ENCODE assay signal across 23 cellular contexts in the genomic region with DNA sequence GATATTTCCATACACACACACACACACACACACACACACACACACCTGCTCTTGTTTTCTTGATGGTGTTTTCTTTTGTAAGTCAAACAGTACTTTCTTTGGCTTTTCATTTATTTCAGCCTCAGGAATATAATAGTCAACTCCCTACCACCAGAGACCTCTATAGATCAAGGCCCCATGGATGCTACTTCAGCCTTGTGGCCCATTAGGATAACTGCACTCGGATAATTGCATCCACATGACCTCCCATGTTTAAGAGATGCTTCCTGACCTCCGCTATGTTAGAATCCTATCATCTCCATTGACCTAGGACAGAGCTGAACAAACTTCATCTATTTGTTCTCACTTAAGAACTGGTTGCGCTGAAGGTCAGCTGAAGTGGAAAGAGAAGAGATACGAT.
"Had no signal": no experiment of that assay in that cellular context is flagged by ENCODE, and none has a peak within 500 bp of the region (broad histone marks: within the 10 kb centered on the region; RNA-seq: fewer than 3 reads in every experiment).

No MANE protein-coding gene starts in this region.

- H3K4me1 ChIP-seq: ascending aorta, breast epithelium, esophagus squamous epithelium, heart right ventricle, testis had no signal

- DNase-seq: activated CD4-positive, alpha-beta memory T cell treated with anti-CD3 and anti-CD28 coated beads, Interleukin-2, amount 10 ng/mL, durations not matched to agents 7 days and 5 days; activated CD4-positive, alpha-beta T cell treated with anti-CD3 and anti-CD28 coated beads for 48 hours; activated CD4-positive, CD25-positive, alpha-beta regulatory T cell; activated CD8-positive, alpha-beta memory T cell treated with anti-CD3 and anti-CD28 coated beads, Interleukin-2, amount 10 ng/mL, durations not matched to agents 7 days and 5 days; activated naive CD4-positive, alpha-beta T cell treated with anti-CD3 and anti-CD28 coated beads, Interleukin-2, amount 10 ng/mL, durations not matched to agents 7 days and 5 days; cerebellar nuclear complex; cortex of kidney; effector CD8-positive, alpha-beta T cell; esophagus squamous epithelium; heart right ventricle; midbrain; nucleus accumbens; sigmoid colon; stimulated activated CD4-positive, alpha-beta T cell treated with anti-CD3 and anti-CD28 coated beads, Interleukin-4, amount 100 ng/mL, for 24 hours; T-helper 1 cell; T-helper 9 cell; testis had no signal

- H3K36me3 ChIP-seq: ascending aorta, breast epithelium, esophagus squamous epithelium, heart right ventricle, sigmoid colon had no signal

- H3K9me3 ChIP-seq: ascending aorta, breast epithelium, esophagus squamous epithelium, testis had no signal

- H3K27me3 ChIP-seq: ascending aorta, breast epithelium, esophagus squamous epithelium, heart right ventricle, sigmoid colon, testis had no signal

- H3K27ac ChIP-seq: ascending aorta, breast epithelium, esophagus squamous epithelium, heart right ventricle, sigmoid colon, testis had no signal

- H3K4me3 ChIP-seq: ascending aorta, breast epithelium, esophagus squamous epithelium, heart right ventricle, sigmoid colon, testis had no signal

- FAIRE-seq: endothelial cell of umbilical vein, islet of Langerhans had no signal

- ATAC-seq: activated CD8-positive, alpha-beta memory T cell treated with anti-CD3 and anti-CD28 coated beads, Interleukin-2, amount 10 ng/mL, durations not matched to agents 7 days and 5 days; heart right ventricle; left lobe of liver; stimulated activated effector memory CD8-positive, alpha-beta T cell treated with anti-CD3 and anti-CD28 coated beads, Interleukin-12 subunit alpha, Interleukin-12 subunit beta, amount 100 ng/mL, for 72 hours had no signal
